Comparison of ENCODE assay signal across 9 cellular contexts in genomic region chr1:39639333-39640130, GRCh38. TPM values are rescaled to one million over a fixed set of nuclear protein-coding genes. Genes with fewer than 3 reads are reported as not detected.
A peak's percentile ranks its signal among the peaks of the same experiment; 100 is the strongest.
DNase-seq lines count a peak whose midpoint lies in the region; ATAC-seq and TF ChIP-seq lines count a peak whose summit lies in the region.
"Had no signal": no experiment of that assay in that cellular context is flagged by ENCODE, and none has a peak within 500 bp of the region (broad histone marks: within the 10 kb centered on the region; RNA-seq: fewer than 3 reads in every experiment).

TSS of gene HEYL (minus strand) at chr1:39639643. CDS start at chr1:39639625, 18 bp downstream.

- DNase-seq in GM06990 (ENCODE audit: extremely low read depth, insufficient read length) (peak; percentile 39), NCI-H2107 (lab: John Stamatoyannopoulos, UW) (peak; percentile 100), coronary artery (ENCODE audit: low spot score) (peak; percentile 94), lower lobe of right lung (peak; percentile 84)
- DNase-seq in activated CD4-positive, alpha-beta T cell treated with anti-CD3 and anti-CD28 coated beads for 36 hours = peak; percentile 83
- DNase-seq in stimulated activated CD8-positive, alpha-beta memory T cell treated with anti-CD3 and anti-CD28 coated beads, Interleukin-15, amount 100 ng/mL, for 1 hour (ENCODE audit: low read depth) = peak; percentile 27

- H3K27ac ChIP-seq in coronary artery (peak within 1 kb of the TSS; percentile 90 to 96), lower lobe of right lung (peak within 1 kb of the TSS; percentile 84)

- POLR2A ChIA-PET in activated CD4-positive, alpha-beta T cell treated with anti-CD3 and anti-CD28 coated beads for 36 hours (lab: Charles Lee) = interaction anchor here (0.6 kb wide), 1 partner anchor 401 kb away, joined by 3 read pairs; the partner anchor contains the start of gene CAP1

- intact Hi-C loops in activated CD4-positive, alpha-beta T cell treated with anti-CD3 and anti-CD28 coated beads for 36 hours (cut with DNase I, micrococcal nuclease) = no loop called here
- intact Hi-C loops in lower lobe of right lung (cut with DNase I) = no loop called here

- no peaks in the 10 kb centered on the region for H3K36me3 Mint-ChIP-seq in activated CD4-positive, alpha-beta T cell treated with anti-CD3 and anti-CD28 coated beads for 36 hours (ENCODE audit: low read depth)

- H3K9me3 ChIP-seq in lower lobe of right lung = no peaks in the 10 kb centered on the region

- H3K27me3 ChIP-seq in GM06990 (replicated peaks; ENCODE audit: control insufficient read depth, insufficient read depth, low read length) (peaks cover 1% of the 10 kb centered on the region; the same call in 1 of the 2 replicates), lower lobe of right lung (ENCODE audit: low read depth) (peaks cover 4% of the 10 kb centered on the region)

- peak; percentile 93 for ATAC-seq in activated CD4-positive, alpha-beta T cell treated with anti-CD3 and anti-CD28 coated beads for 36 hours
- ATAC-seq in lower lobe of right lung = peak; percentile 96 to 98
- ATAC-seq in HG02763 (IDR thresholded peaks at IDR 0.05; ENCODE audit: unreplicated experiment) = no peak
- no peak for ATAC-seq in GM21447 (IDR thresholded peaks at IDR 0.05; ENCODE audit: unreplicated experiment)

- H3K9me3 Mint-ChIP-seq in activated CD4-positive, alpha-beta T cell treated with anti-CD3 and anti-CD28 coated beads for 36 hours (ENCODE audit: low read depth) = no peaks in the 10 kb centered on the region

- H3K4me1 Mint-ChIP-seq in activated CD4-positive, alpha-beta T cell treated with anti-CD3 and anti-CD28 coated beads for 36 hours = peaks cover 3% of the 10 kb centered on the region

- CTCF ChIA-PET in activated CD4-positive, alpha-beta T cell treated with anti-CD3 and anti-CD28 coated beads for 36 hours (lab: Charles Lee) = interaction anchor here (0.8 kb wide), 1 partner anchor 33 kb away, joined by 4 read pairs; no protein-coding TSS in a partner anchor

- H3K4me3 ChIP-seq in GM06990 (replicated peaks; ENCODE audit: low read depth, low read length) (peak within 1 kb of the TSS; percentile 54), coronary artery (peak within 1 kb of the TSS; percentile 78), lower lobe of right lung (peak within 1 kb of the TSS; percentile 71)

- no peak within 1 kb of the TSS for H3K27ac Mint-ChIP-seq in activated CD4-positive, alpha-beta T cell treated with anti-CD3 and anti-CD28 coated beads for 36 hours

- H3K4me3 Mint-ChIP-seq in activated CD4-positive, alpha-beta T cell treated with anti-CD3 and anti-CD28 coated beads for 36 hours = peak within 1 kb of the TSS; percentile 38

- H3K27me3 Mint-ChIP-seq in activated CD4-positive, alpha-beta T cell treated with anti-CD3 and anti-CD28 coated beads for 36 hours = peaks cover 28% of the 10 kb centered on the region

- H3K4me1 ChIP-seq in lower lobe of right lung = peaks cover 23% of the 10 kb centered on the region

- TF ChIP-seq CTCF in GM06990 (IDR thresholded peaks at IDR 0.05; ENCODE audit: insufficient read depth, low read length, poor library complexity, severe bottlenecking) (peak; percentile 30), coronary artery (IDR thresholded peaks at IDR 0.05) (peak; percentile 37), lower lobe of right lung (IDR thresholded peaks at IDR 0.05) (peak; percentile 58)

- no peaks in the 10 kb centered on the region for H3K36me3 ChIP-seq in GM06990 (ENCODE audit: control insufficient read depth, insufficient read depth, low read length)
- H3K36me3 ChIP-seq in lower lobe of right lung = no peaks in the 10 kb centered on the region

RNA-seq across cellular contexts. Expression of gene HEYL, which starts in this region (rescaled TPM):
- total RNA-seq in activated CD4-positive, alpha-beta T cell treated with anti-CD3 and anti-CD28 coated beads for 36 hours = under 1 TPM; 0.19 to 0.23 TPM
- 10.4 TPM for total RNA-seq in lower lobe of right lung
- total RNA-seq: T-helper 1 cell treated with Interleukin-12 subunit alpha and Interleukin-12 subunit beta and Interleukin-4 antibody, amounts not matched to agents 30 ng/mL and 1 ng/mL, for 36 hours had no signal

Comparison
In these comparisons a context has a peak if more than half of its experiments do, and no peak if none do; other contexts are left out.
1. Peak in DNase-seq and ATAC-seq in activated CD4-positive, alpha-beta T cell treated with anti-CD3 and anti-CD28 coated beads for 36 hours; RNA of the gene not detected or under 1 TPM.
2. DNase-seq: peak in every context shown above with its lines; median percentile 100 in NCI-H2107; 94 in coronary artery; 84 in lower lobe of right lung; 83 in activated CD4-positive, alpha-beta T cell treated with anti-CD3 and anti-CD28 coated beads for 36 hours; 39 in GM06990; 27 in stimulated activated CD8-positive, alpha-beta memory T cell treated with anti-CD3 and anti-CD28 coated beads, Interleukin-15, amount 100 ng/mL, for 1 hour.
3. ATAC-seq: peak in lower lobe of right lung (2 of 2); none in HG02763 (single experiment) and GM21447 (single experiment).
4. Peak in every context shown above with its lines, with median percentiles within 50 percentile points of each other: H3K4me3 ChIP-seq and CTCF ChIP-seq.